In the genomic region with DNA sequence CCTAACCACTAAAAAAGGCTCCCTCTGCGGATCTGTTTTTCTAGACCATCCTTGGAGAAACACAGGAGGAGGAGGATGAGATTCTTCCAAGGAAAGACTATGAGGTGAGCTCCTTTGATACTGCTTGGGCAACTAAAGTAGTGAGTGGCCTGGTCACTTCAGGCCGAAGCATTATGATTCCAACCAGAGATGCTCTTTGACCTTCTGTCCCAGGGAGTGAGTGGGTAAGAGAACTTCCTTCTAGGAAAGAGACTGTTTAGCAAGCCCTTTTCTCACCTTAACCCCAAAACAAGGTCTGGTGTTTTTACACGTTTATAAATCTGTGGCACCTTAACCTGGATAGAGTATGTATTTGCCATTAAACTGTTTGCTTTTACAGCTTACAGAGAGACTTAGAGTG, we compare ENCODE assay signal across 1 cellular context.
TF ChIP-seq lines count a peak whose summit lies in the region.

No MANE protein-coding gene starts in this region.

TF ChIP-seq in HepG2, 621 proteins besides CTCF, POLR2A, EP300 and RAD21:
- peak; percentile 42; the same call in 1 of the 2 replicates for TF ChIP-seq BCL6 (CRISPR knock-in tag; IDR thresholded peaks at IDR 0.05)
- TF ChIP-seq, protein P1, sequence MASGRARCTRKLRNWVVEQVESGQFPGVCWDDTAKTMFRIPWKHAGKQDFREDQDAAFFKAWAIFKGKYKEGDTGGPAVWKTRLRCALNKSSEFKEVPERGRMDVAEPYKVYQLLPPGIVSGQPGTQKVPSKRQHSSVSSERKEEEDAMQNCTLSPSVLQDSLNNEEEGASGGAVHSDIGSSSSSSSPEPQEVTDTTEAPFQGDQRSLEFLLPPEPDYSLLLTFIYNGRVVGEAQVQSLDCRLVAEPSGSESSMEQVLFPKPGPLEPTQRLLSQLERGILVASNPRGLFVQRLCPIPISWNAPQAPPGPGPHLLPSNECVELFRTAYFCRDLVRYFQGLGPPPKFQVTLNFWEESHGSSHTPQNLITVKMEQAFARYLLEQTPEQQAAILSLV (CRISPR knock-in tag; IDR thresholded peaks at IDR 0.05; ENCODE audit: borderline replicate concordance): no peak
- peak; percentile 30; the same call in 1 of the 2 replicates for TF ChIP-seq HNF4A (CRISPR knock-in tag; IDR thresholded peaks at IDR 0.05)
TF ChIP-seq in HepG2: peak in this region for 2.
